In the genomic region with DNA sequence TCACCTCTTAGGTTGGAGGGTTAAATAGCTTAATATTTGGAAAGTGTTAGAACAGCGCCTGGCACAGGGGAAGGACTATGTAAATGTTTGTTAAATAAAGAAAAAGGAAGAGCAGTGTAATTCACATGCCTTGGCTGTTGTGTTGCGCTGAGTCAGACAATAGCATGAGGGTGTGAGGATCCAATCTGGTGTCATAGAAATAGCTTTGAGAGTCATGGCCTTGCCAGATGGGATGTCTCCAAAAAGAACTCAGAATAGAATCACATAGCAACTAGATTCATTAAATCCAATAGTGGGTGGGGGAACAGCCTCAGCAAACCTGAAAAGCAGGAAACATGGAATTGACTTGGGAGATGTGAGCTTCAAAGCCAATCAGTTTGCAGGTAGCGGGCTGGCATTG, we compare ENCODE assay signal across 16 cellular contexts. TPM values are rescaled to one million over a fixed set of nuclear protein-coding genes. Genes with fewer than 3 reads are reported as not detected.
DNase-seq lines count a peak whose midpoint lies in the region; ATAC-seq, FAIRE-seq and TF ChIP-seq lines count a peak whose summit lies in the region.
"Had no signal": no experiment of that assay in that cellular context is flagged by ENCODE, and none has a peak within 500 bp of the region (broad histone marks: within the 10 kb centered on the region; RNA-seq: fewer than 3 reads in every experiment).

No MANE protein-coding gene starts in this region.

- WGBS in spleen, 5 donors, result 73 to 86% (median 80%) methylated on average over 3 of the region's 3 CpGs

- ATAC-seq in left lobe of liver, result peak; percentile 1
- ATAC-seq: stimulated activated naive CD8-positive, alpha-beta T cell treated with anti-CD3 and anti-CD28 coated beads, Interleukin-15, amount 100 ng/mL, for 72 hours had no signal

- no peak overlapping the region for H3K4me3 ChIP-seq in spleen
- H3K4me3 ChIP-seq: cardiac muscle cell had no signal

- peaks cover 0 to 5% (median 0%) of the 10 kb centered on the region in 7 donors for H3K27me3 ChIP-seq in spleen (replicated peaks in 1 of 7)
- H3K27me3 ChIP-seq: cardiac muscle cell had no signal

- TF ChIP-seq CTCF in spleen (IDR thresholded peaks at IDR 0.05 in 8 of 11, conservative IDR thresholded peaks at IDR 0.05 in 3 of 11) (no peak), D721Med (IDR thresholded peaks at IDR 0.05; ENCODE audit: insufficient read depth, missing control alignments) (no peak), GM20000 (IDR thresholded peaks at IDR 0.05; ENCODE audit: extremely low read depth, missing control alignments) (no peak)

- FAIRE-seq in D721Med (lab: Jason Lieb, UNC), result no peak
- FAIRE-seq: GM12891 had no signal

- H3K27ac ChIP-seq in caudate nucleus (ENCODE audit: low read depth, low read length) (peak overlapping the region; percentile 69), spleen (peak overlapping the region in 5 of 8 donors; percentile 5 to 62 (median 62))
- H3K27ac ChIP-seq: cardiac muscle cell had no signal

- intact Hi-C loops in spleen (cut with DNase I; ENCODE audit: low total_unique reads), result no loop called here

- peaks cover 4 to 56% (median 29%) of the 10 kb centered on the region in 6 donors for H3K4me1 ChIP-seq in spleen

- DNase-seq in NCI-H2029 treated with DMSO at 0.1 percent for 48 hours (lab: John Stamatoyannopoulos, UW) (peak; percentile 91), caudate nucleus (lab: John Stamatoyannopoulos, UW) (peak in 33 of 61 donors; percentile 4 to 86 (median 31)), left lobe of liver (ENCODE audit: low spot score) (no peak), spleen (no peak), D721Med (ENCODE audit: insufficient read length, low spot score) (no peak), cerebellar cortex (ENCODE audit: low spot score) (no peak), GM20000 (ENCODE audit: low spot score) (no peak), NAMALWA (ENCODE audit: low spot score) (no peak)
- DNase-seq: activated CD4-positive, alpha-beta T cell treated with anti-CD3 and anti-CD28 coated beads for 1 hour; DMS53; kidney glomerular epithelial cell; SK-N-SH; stimulated activated CD4-positive, alpha-beta T cell treated with anti-CD3 and anti-CD28 coated beads, Interleukin-4, amount 100 ng/mL, for 24 hours; stimulated activated naive CD8-positive, alpha-beta T cell treated with anti-CD3 and anti-CD28 coated beads, Interleukin-15, amount 100 ng/mL, for 72 hours had no signal

- H3K36me3 ChIP-seq in spleen, result no peaks in the 10 kb centered on the region
- H3K36me3 ChIP-seq: cardiac muscle cell had no signal

- H3K9me3 ChIP-seq in spleen, result no peaks in the 10 kb centered on the region
- H3K9me3 ChIP-seq: SK-N-SH had no signal

- TF ChIP-seq POLR2A in spleen (IDR thresholded peaks at IDR 0.05), result no peak

RNA-seq across cellular contexts. Expression of a gene that starts 3.9 kb away (rescaled TPM):
- 12.6 TPM for total RNA-seq in left lobe of liver
- 10 to 100 TPM; 21.4 to 34.5 (median 31.6) TPM for total RNA-seq in spleen
- polyA plus RNA-seq in spleen, result 10 to 100 TPM in 1 of 3 donors, 1 to 10 TPM in 2; 4.2 to 10.1 (median 7.3) TPM

RNA-seq across cellular contexts. Expression of a gene that starts 37.7 kb away (rescaled TPM):
- 56.4 TPM for total RNA-seq in left lobe of liver
- total RNA-seq in spleen, result 10 to 100 TPM; 23.8 to 68.8 (median 48.8) TPM
- 10 to 100 TPM; 42.0 to 85.1 (median 64.8) TPM for polyA plus RNA-seq in spleen

Comparison
In these comparisons a context has a peak if more than half of its experiments do, and no peak if none do; other contexts are left out.
1. DNase-seq: peak in NCI-H2029 treated with DMSO at 0.1 percent for 48 hours (single experiment) and caudate nucleus (33 of 61); none in left lobe of liver (single experiment), spleen (single experiment), D721Med (single experiment), cerebellar cortex (single experiment), GM20000 (single experiment) and NAMALWA (single experiment).